In genomic region chr2:102226612-102227351, GRCh38 we compare ENCODE assay signal across 8 cellular contexts. TPM values are rescaled to one million over a fixed set of nuclear protein-coding genes. Genes with fewer than 3 reads are reported as not detected.
DNase-seq lines count a peak whose midpoint lies in the region; TF ChIP-seq lines count a peak whose summit lies in the region.

No MANE protein-coding gene starts in this region.

- no peaks in the 10 kb centered on the region for H4K20me1 ChIP-seq in PC-9 (ENCODE audit: insufficient read depth)

- TF ChIP-seq EP300 in ovary (IDR thresholded peaks at IDR 0.05), result no peak

- 56 to 60% (median 58%) methylated on average over 6 of the region's 6 CpGs for WGBS in ovary, 3 donors

- H3K27me3 ChIP-seq in CD4-positive, alpha-beta memory T cell (ENCODE audit: insufficient read depth, low read length), result no peaks in the 10 kb centered on the region
- no peaks in the 10 kb centered on the region for H3K27me3 ChIP-seq in PC-9 (ENCODE audit: insufficient read depth, low read depth)
- no peaks in the 10 kb centered on the region for H3K27me3 ChIP-seq in ovary

- peaks cover 0 to 3% (median 0%) of the 10 kb centered on the region in 8 donors for H3K9me3 Mint-ChIP-seq in CD4-positive, alpha-beta memory T cell
- H3K9me3 Mint-ChIP-seq in endothelial cell (ENCODE audit: unreplicated experiment), result no peaks in the 10 kb centered on the region

- H2AFZ ChIP-seq in PC-9, result peak overlapping the region; percentile 78

- TF ChIP-seq CTCF in PC-9 (conservative IDR thresholded peaks at IDR 0.05) (no peak), endothelial cell (IDR thresholded peaks at IDR 0.05; ENCODE audit: unreplicated experiment) (no peak), ovary (IDR thresholded peaks at IDR 0.05) (no peak)

- peak overlapping the region; percentile 63 to 92 (median 83) for H3K27ac Mint-ChIP-seq in CD4-positive, alpha-beta memory T cell
- peak overlapping the region; percentile 53 for H3K27ac Mint-ChIP-seq in endothelial cell (ENCODE audit: unreplicated experiment)

- H3F3A ChIP-seq in PC-9 (ENCODE audit: insufficient read depth, low read depth), result peaks cover 16% of the 10 kb centered on the region

- no peaks in the 10 kb centered on the region for H3K27me3 Mint-ChIP-seq in CD4-positive, alpha-beta memory T cell
- peaks cover 2% of the 10 kb centered on the region for H3K27me3 Mint-ChIP-seq in endothelial cell (ENCODE audit: unreplicated experiment)

- CTCF ChIA-PET in CD4-positive, alpha-beta memory T cell (lab: Charles Lee; ENCODE audit: partially characterized antibody), result interaction anchor here (0.7 to 1.3 kb wide), 3 partner anchors 8 to 25 kb away, joined by 3 to 5 read pairs (median 5); no protein-coding TSS in a partner anchor
- CTCF ChIA-PET in PC-9 (lab: Charles Lee), result interaction anchor here (0.6 kb wide), 1 partner anchor 58 kb away, joined by 7 read pairs; no protein-coding TSS in a partner anchor

- no TSS peak for BruUV-seq in PC-9 (replicated peaks; lab: Mats Ljungman, UMichigan)

- no peaks in the 10 kb centered on the region for H3K9me3 ChIP-seq in CD4-positive, alpha-beta memory T cell (ENCODE audit: control insufficient read depth in 1 of 2, low read length in 2 of 2)
- H3K9me3 ChIP-seq in PC-9 (ENCODE audit: insufficient read depth, low read depth) (no peaks in the 10 kb centered on the region), ovary (no peaks in the 10 kb centered on the region)

- peaks cover 20% of the 10 kb centered on the region for H3K4me1 ChIP-seq in CD4-positive, alpha-beta memory T cell (ENCODE audit: insufficient read depth, low read length)
- H3K4me1 ChIP-seq in PC-9 (replicated peaks; ENCODE audit: insufficient read depth) (peaks cover 28% of the 10 kb centered on the region), ovary (ENCODE audit: insufficient read depth) (peaks cover 2% of the 10 kb centered on the region)

- no peaks in the 10 kb centered on the region for H3K79me2 ChIP-seq in PC-9 (ENCODE audit: low read depth)

- H3K4me1 Mint-ChIP-seq in CD4-positive, alpha-beta memory T cell, result peaks cover 7 to 18% (median 12%) of the 10 kb centered on the region in 4 donors
- peaks cover 30% of the 10 kb centered on the region for H3K4me1 Mint-ChIP-seq in endothelial cell (ENCODE audit: unreplicated experiment)

- intact Hi-C loops in CD4-positive, alpha-beta memory T cell (cut with micrococcal nuclease), result no loop called here
- intact Hi-C loops in PC-9 (cut with micrococcal nuclease; ENCODE audit: unreplicated experiment), result no loop called here
- intact Hi-C loops in ovary (cut with DNase I), result no loop called here

- POLR2A ChIA-PET in CD4-positive, alpha-beta memory T cell (lab: Charles Lee; ENCODE audit: partially characterized antibody), result interaction anchor here (1.0 kb wide), 1 partner anchor 25 kb away, joined by 3 read pairs; no protein-coding TSS in a partner anchor
- POLR2A ChIA-PET in PC-9 (lab: Charles Lee; ENCODE audit: unreplicated experiment), result no interaction called here

- no peak for TF ChIP-seq POLR2A in ovary (IDR thresholded peaks at IDR 0.05)

- peak overlapping the region; percentile 79 for H3K4me2 ChIP-seq in PC-9

- DNase-seq in CD4-positive, alpha-beta memory T cell, result no peak
- DNase-seq in PC-9, result no peak
- DNase-seq in endothelial cell (ENCODE audit: low spot score), result no peak
- no peak for DNase-seq in ovary
- no peak for DNase-seq in SHP77 (lab: John Stamatoyannopoulos, UW)
- no peak for DNase-seq in NCI-H226
- no peak for DNase-seq in NCI-H2196 (lab: John Stamatoyannopoulos, UW; ENCODE audit: unreplicated experiment)
- no peak for DNase-seq in HPDE6-E6E7 (ENCODE audit: extremely low spot score)

- peak overlapping the region in 2 of 8 donors; percentile 17 for H3K4me3 Mint-ChIP-seq in CD4-positive, alpha-beta memory T cell
- H3K4me3 Mint-ChIP-seq in endothelial cell (ENCODE audit: unreplicated experiment), result no peak overlapping the region

- H3K4me3 ChIP-seq in CD4-positive, alpha-beta memory T cell (ENCODE audit: low read length in 2 of 2), result no peak overlapping the region
- H3K4me3 ChIP-seq in PC-9 (no peak overlapping the region; the same call in 1 of the 2 replicates), ovary (no peak overlapping the region)

- H3K36me3 Mint-ChIP-seq in CD4-positive, alpha-beta memory T cell, result no peaks in the 10 kb centered on the region
- H3K36me3 Mint-ChIP-seq in endothelial cell (ENCODE audit: low read depth, unreplicated experiment), result no peaks in the 10 kb centered on the region

- no peaks in the 10 kb centered on the region for H3K36me3 ChIP-seq in CD4-positive, alpha-beta memory T cell (ENCODE audit: insufficient read depth, low read length)
- H3K36me3 ChIP-seq in PC-9 (ENCODE audit: low read depth), result no peaks in the 10 kb centered on the region
- H3K36me3 ChIP-seq in ovary, result no peaks in the 10 kb centered on the region

- H3K27ac ChIP-seq in CD4-positive, alpha-beta memory T cell (ENCODE audit: low read depth, low read length), result no peak overlapping the region
- H3K27ac ChIP-seq in PC-9, result peak overlapping the region; percentile 89
- peak overlapping the region; percentile 88 for H3K27ac ChIP-seq in ovary

- no peaks in the 10 kb centered on the region for H3K9me2 ChIP-seq in PC-9 (ENCODE audit: insufficient read depth)

RNA-seq across cellular contexts. Expression of gene IL1RL2, which starts 40.0 kb away (rescaled TPM):
- under 1 TPM in 1 of 2 experiments, not detected in 1; 0.23 TPM for total RNA-seq in CD4-positive, alpha-beta memory T cell
- polyA plus RNA-seq in CD4-positive, alpha-beta memory T cell, result not detected
- total RNA-seq in PC-9 (2021), result 1.2 and 1.9 TPM in 2 replicates
- total RNA-seq in endothelial cell (ENCODE audit: unreplicated experiment), result not detected
- 1 to 10 TPM in 3 of 7 donors, under 1 TPM in 1, not detected in 3; 0.26 to 2.0 (median 1.6) TPM for total RNA-seq in ovary
- 1 to 10 TPM in 1 of 2 donors, under 1 TPM in 1; 0.24 to 1.1 TPM for polyA plus RNA-seq in ovary
